ENCODE assay signal across 8 cellular contexts in the genomic region with DNA sequence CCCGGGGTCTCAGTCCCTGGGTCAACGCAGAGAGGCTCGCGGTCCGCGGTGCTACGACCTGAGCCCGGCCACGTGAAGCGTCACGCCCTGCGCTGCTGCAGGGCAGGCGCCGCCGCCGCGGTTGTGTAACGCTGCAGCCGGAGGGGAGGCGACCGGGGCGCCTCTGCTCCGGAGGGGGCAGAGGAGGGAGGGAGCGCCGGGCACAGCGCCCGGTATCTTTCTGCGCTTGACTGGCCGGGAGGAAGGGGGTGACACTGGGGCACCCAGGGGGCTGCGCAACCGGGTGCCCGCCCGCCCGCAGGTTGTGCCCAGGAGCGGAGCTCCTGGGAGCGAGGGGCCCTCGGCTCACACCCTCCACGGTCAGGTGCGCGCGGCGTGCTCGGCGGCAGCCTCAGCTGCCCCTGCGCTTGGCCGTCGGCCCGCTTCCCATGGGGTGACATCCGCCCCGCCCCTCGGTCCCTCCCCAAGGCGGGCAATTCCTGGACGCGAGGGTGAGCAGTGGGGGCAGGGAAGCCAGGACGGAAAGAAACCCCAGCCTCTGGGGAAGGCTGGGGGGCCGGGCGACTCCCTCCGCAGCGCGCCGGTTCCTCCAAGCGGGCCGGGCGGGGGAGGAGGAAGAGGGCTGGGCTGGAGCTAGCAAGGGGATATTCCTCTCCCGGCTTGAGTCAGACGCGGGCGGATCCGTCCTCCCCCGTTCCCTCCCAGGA. TPM values are rescaled to one million over a fixed set of nuclear protein-coding genes. Genes with fewer than 3 reads are reported as not detected.
DNase-seq lines count a peak whose midpoint lies in the region; ATAC-seq and TF ChIP-seq lines count a peak whose summit lies in the region.

No MANE protein-coding gene starts in this region.

- TF ChIP-seq POLR2A in lower leg skin (IDR thresholded peaks at IDR 0.05): no peak

- peak overlapping the region; percentile 99 for H3K4me3 Mint-ChIP-seq in activated CD4-positive, alpha-beta T cell treated with anti-CD3 and anti-CD28 coated beads, Interleukin-2, amount 10 ng/mL, durations not matched to agents 7 days and 5 days

- peaks cover 41% of the 10 kb centered on the region for H3K36me3 Mint-ChIP-seq in activated CD4-positive, alpha-beta T cell treated with anti-CD3 and anti-CD28 coated beads, Interleukin-2, amount 10 ng/mL, durations not matched to agents 7 days and 5 days (ENCODE audit: low read depth)

- intact Hi-C loops in lower leg skin (cut with DNase I; ENCODE audit: low total_unique reads): loop anchor here (5.0 kb wide), 1 partner anchor 256 kb away; no protein-coding TSS in a partner anchor

- POLR2A ChIA-PET in activated CD4-positive, alpha-beta T cell treated with anti-CD3 and anti-CD28 coated beads, Interleukin-2, amount 10 ng/mL, durations not matched to agents 7 days and 5 days (lab: Charles Lee): interaction anchor here (0.5 to 1.5 kb wide), 9 partner anchors 41 to 463 kb away, joined by 3 to 8 read pairs (median 4); no protein-coding TSS in a partner anchor

- ATAC-seq in GM18868 (IDR thresholded peaks at IDR 0.05; ENCODE audit: unreplicated experiment) (peak; percentile 45), HG03103 (IDR thresholded peaks at IDR 0.05; ENCODE audit: low read depth, unreplicated experiment) (peak; percentile 33)

- peaks cover 49% of the 10 kb centered on the region for H3K4me1 Mint-ChIP-seq in activated CD4-positive, alpha-beta T cell treated with anti-CD3 and anti-CD28 coated beads, Interleukin-2, amount 10 ng/mL, durations not matched to agents 7 days and 5 days

- no peak for TF ChIP-seq CTCF in AG10803 (conservative IDR thresholded peaks at IDR 0.05; ENCODE audit: low read length)
- TF ChIP-seq CTCF in lower leg skin (IDR thresholded peaks at IDR 0.05): no peak

- CTCF ChIA-PET in activated CD4-positive, alpha-beta T cell treated with anti-CD3 and anti-CD28 coated beads, Interleukin-2, amount 10 ng/mL, durations not matched to agents 7 days and 5 days (lab: Charles Lee): interaction anchor here (0.8 to 13.9 kb wide), 19 partner anchors 15 to 267 kb away, joined by 3 to 197 read pairs (median 6); no protein-coding TSS in a partner anchor

- H3K9me3 Mint-ChIP-seq in activated CD4-positive, alpha-beta T cell treated with anti-CD3 and anti-CD28 coated beads, Interleukin-2, amount 10 ng/mL, durations not matched to agents 7 days and 5 days: no peaks in the 10 kb centered on the region

- peak; percentile 99 for DNase-seq in AG10803 (ENCODE audit: low read depth)
- peak; percentile 77 for DNase-seq in NCI-H446 treated with DMSO at 0.1 percent for 48 hours (lab: John Stamatoyannopoulos, UW)
- peak; percentile 83 for DNase-seq in activated CD4-positive, alpha-beta T cell treated with anti-CD3 and anti-CD28 coated beads, Interleukin-2, amount 10 ng/mL, durations not matched to agents 7 days and 5 days
- peak; percentile 85 to 98 for DNase-seq in dermis microvascular lymphatic vessel endothelial cell (ENCODE audit: low read depth in 2 of 2)
- peak; percentile 96 to 99 for DNase-seq in lower leg skin (ENCODE audit: low spot score in 2 of 2)
- peak; percentile 52 to 76 for DNase-seq in stimulated activated CD4-positive, alpha-beta T cell treated with anti-CD3 and anti-CD28 coated beads, Interleukin-4, amount 100 ng/mL, for 4 hours

- H3K4me3 ChIP-seq in AG10803 (ENCODE audit: low read length): peak overlapping the region; percentile 96
- peak overlapping the region; percentile 33 for H3K4me3 ChIP-seq in lower leg skin (ENCODE audit: low read depth, poor library complexity, severe bottlenecking)

- WGBS in lower leg skin, 2 donors: 1% methylated on average over 24 to 55 of the region's 70 CpGs

- no peaks in the 10 kb centered on the region for H3K27me3 Mint-ChIP-seq in activated CD4-positive, alpha-beta T cell treated with anti-CD3 and anti-CD28 coated beads, Interleukin-2, amount 10 ng/mL, durations not matched to agents 7 days and 5 days

- H3K27ac Mint-ChIP-seq in activated CD4-positive, alpha-beta T cell treated with anti-CD3 and anti-CD28 coated beads, Interleukin-2, amount 10 ng/mL, durations not matched to agents 7 days and 5 days: peak overlapping the region; percentile 98

RNA-seq across cellular contexts. Expression of gene BHLHE40, which starts 0.8 kb away (rescaled TPM):
- total RNA-seq in activated CD4-positive, alpha-beta T cell treated with anti-CD3 and anti-CD28 coated beads, Interleukin-2, amount 10 ng/mL, durations not matched to agents 7 days and 5 days: 100 to 1,000 TPM; 105 to 112 TPM
- total RNA-seq in dermis microvascular lymphatic vessel endothelial cell (8.7 and 13.9 TPM in 2 replicates), lower leg skin (100 to 1,000 TPM in 3 of 4 donors, 10 to 100 TPM in 1; 69.9 to 178 (median 143) TPM)

Comparison
In these comparisons a context has a peak if more than half of its experiments do, and no peak if none do; other contexts are left out.
1. Peak in every context shown above with its lines: DNase-seq, ATAC-seq and H3K4me3 ChIP-seq.